8 cellular contexts compared by ENCODE assay signal in genomic region chr5:6011199-6011598, GRCh38.
"Had no signal": no experiment of that assay in that cellular context is flagged by ENCODE, and none has a peak within 500 bp of the region (broad histone marks: within the 10 kb centered on the region; RNA-seq: fewer than 3 reads in every experiment).

No MANE protein-coding gene starts in this region.

- H3K27ac ChIP-seq: HL-60, KMS-11 had no signal

- FAIRE-seq: HepG2, HTR-8/SVneo, K562 had no signal

- H3K4me3 ChIP-seq: K562 had no signal

- DNase-seq: IMR-90, KBM-7, KG1 had no signal

- H3K9ac ChIP-seq: KMS-11 had no signal

- H3K4me2 ChIP-seq: KMS-11 had no signal

- ATAC-seq: HepG2, K562 had no signal
